Comparison of ENCODE assay signal across 6 cellular contexts in genomic region chr7:99568770-99569169, GRCh38. TPM values are rescaled to one million over a fixed set of nuclear protein-coding genes. Genes with fewer than 3 reads are reported as not detected.
DNase-seq lines count a peak whose midpoint lies in the region; ATAC-seq, FAIRE-seq and TF ChIP-seq lines count a peak whose summit lies in the region.
"Not testable (repeated sequence)": the region's sequence is repeated elsewhere in the genome, so short reads cannot be mapped to it uniquely, and the experiment has no call there.
"Had no signal": no experiment of that assay in that cellular context is flagged by ENCODE, and none has a peak within 500 bp of the region (broad histone marks: within the 10 kb centered on the region; RNA-seq: fewer than 3 reads in every experiment).

No MANE protein-coding gene starts in this region.

- not testable (repeated sequence) for H3K9me1 ChIP-seq in K562 (ENCODE audit: control insufficient read depth, insufficient read depth, low read length)

- POLR2A ChIA-PET in HEK293 (lab: Yijun Ruan, JAX) (interaction anchor here (1.0 kb wide), 1 partner anchor 48 kb away, joined by 3 read pairs; the partner anchor contains the start of gene ZSCAN25), K562 (lab: Yijun Ruan, JAX) (interaction anchor here (0.7 to 1.5 kb wide), 3 partner anchors 9 to 100 kb away, joined by 3 to 6 read pairs (median 3); partner anchors contain the start of gene ZNF655)
- POLR2A ChIA-PET in WTC11 (lab: Charles Lee); HepG2 (lab: Yijun Ruan, JAX): not testable (repeated sequence)

- H3K4me1 ChIP-seq in HEK293 (ENCODE audit: control insufficient read depth, insufficient read depth, low read length); K562 (replicated peaks in 1 of 2; ENCODE audit: control insufficient read depth in 2 of 2, insufficient read depth in 2 of 2, low read length in 2 of 2); HepG2 (ENCODE audit: insufficient read depth, low read length): not testable (repeated sequence)

- CTCF ChIA-PET in HEK293 (lab: Yijun Ruan, JAX); WTC11 (lab: Charles Lee); K562 (lab: Yijun Ruan, JAX; ENCODE audit: low intra/inter-chr PET ratio); HepG2 (lab: Yijun Ruan, JAX; ENCODE audit: low intra/inter-chr PET ratio, low total read pairs): not testable (repeated sequence)

- not testable (repeated sequence) for H3K9me3 Mint-ChIP-seq in WTC11

- H3K36me3 Mint-ChIP-seq in WTC11: peaks cover 60% of the 10 kb centered on the region

- not testable (repeated sequence) for H3K9ac ChIP-seq in K562 (ENCODE audit: insufficient read depth in 1 of 2, low read depth in 2 of 2, low read length in 2 of 2); HepG2 (ENCODE audit: insufficient read depth, low read depth, low read length)

- H3K9me3 ChIP-seq in HEK293 (ENCODE audit: control insufficient read depth, insufficient read depth, low read depth, low read length); K562 (replicated peaks; ENCODE audit: control insufficient read depth, insufficient read depth, low read depth, low read length); HepG2 (ENCODE audit: low read length): not testable (repeated sequence)

- not testable (repeated sequence) for H3K4me3 ChIP-seq in HEK293 (ENCODE audit: low read depth, low read length); K562; HepG2 (replicated peaks in 1 of 3; ENCODE audit: insufficient read depth in 1 of 3, low read depth in 2 of 3, low read length in 3 of 3)

- not testable (repeated sequence) for H3K27ac ChIP-seq in HEK293 (ENCODE audit: extremely low read depth, low read depth, low read length); K562 (ENCODE audit: extremely low read depth, low read depth, low read length); HepG2 (ENCODE audit: extremely low read length, insufficient read depth, low read length)

- H3K36me3 ChIP-seq in HEK293 (ENCODE audit: control insufficient read depth in 2 of 2, insufficient read depth in 1 of 2, low read length in 2 of 2): peaks cover 49 to 86% of the 10 kb centered on the region in 2 experiments
- H3K36me3 ChIP-seq in K562 (ENCODE audit: control insufficient read depth, insufficient read depth, low read length): peaks cover 83% of the 10 kb centered on the region
- H3K36me3 ChIP-seq in HepG2 (replicated peaks in 1 of 2; ENCODE audit: control insufficient read depth in 1 of 2, insufficient read depth in 2 of 2, low read length in 2 of 2): peaks cover 15 to 73% of the 10 kb centered on the region in 2 experiments

- not testable (repeated sequence) for H3K4me2 ChIP-seq in K562 (ENCODE audit: insufficient read depth, low read length); HepG2 (ENCODE audit: low read depth, low read length)

- H3K27me3 Mint-ChIP-seq in WTC11 (ENCODE audit: low read depth): not testable (repeated sequence)

- TF ChIP-seq CTCF in HEK293 (tag by site-specific recombination; IDR thresholded peaks at IDR 0.05); WTC11 (IDR thresholded peaks at IDR 0.05); K562 (IDR thresholded peaks at IDR 0.05 in 2 of 3, conservative IDR thresholded peaks at IDR 0.05 in 1 of 3; ENCODE audit: insufficient read depth in 2 of 3, low read depth in 1 of 3, low read length in 3 of 3); HepG2 (CRISPR knock-in tag; IDR thresholded peaks at IDR 0.05): not testable (repeated sequence)

- TF ChIP-seq EP300 in K562 (IDR thresholded peaks at IDR 0.05; ENCODE audit: low read length); HepG2 (IDR thresholded peaks at IDR 0.05; ENCODE audit: low read depth in 2 of 2, low read length in 2 of 2); HepG2 (CRISPR knock-in tag; IDR thresholded peaks at IDR 0.05; ENCODE audit: borderline replicate concordance): not testable (repeated sequence)

- not testable (repeated sequence) for H3K27me3 ChIP-seq in K562 (ENCODE audit: control insufficient read depth in 2 of 2, insufficient read depth in 2 of 2, low read length in 2 of 2); HepG2 (ENCODE audit: control insufficient read depth in 1 of 2, insufficient read depth in 2 of 2, low read length in 2 of 2)

- FAIRE-seq in K562 (lab: Jason Lieb, UNC); HepG2 (lab: Jason Lieb, UNC): not testable (repeated sequence)

- not testable (repeated sequence) for H3K4me3 Mint-ChIP-seq in WTC11

- H4K20me1 ChIP-seq in K562 (replicated peaks; ENCODE audit: control insufficient read depth, insufficient read depth, low read length); HepG2 (ENCODE audit: insufficient read depth, low read length): not testable (repeated sequence)

- ATAC-seq in WTC11, K562, HepG2: not testable (repeated sequence)

- not testable (repeated sequence) for H2AFZ ChIP-seq in K562 (ENCODE audit: low read depth, low read length); HepG2 (ENCODE audit: low read length)

- not testable (repeated sequence) for TF ChIP-seq POLR2A in K562 (conservative IDR thresholded peaks at IDR 0.05); HepG2 (IDR thresholded peaks at IDR 0.05; ENCODE audit: insufficient read depth in 1 of 2, low read depth in 2 of 2, low read length in 2 of 2)

- DNase-seq in WTC11 (ENCODE audit: low spot score); K562 (ENCODE audit: extremely low read depth in 1 of 4, low spot score in 3 of 4); HepG2 (ENCODE audit: low spot score): not testable (repeated sequence)

- not testable (repeated sequence) for TF ChIP-seq RAD21 in K562 (CRISPR knock-in tag; conservative IDR thresholded peaks at IDR 0.05 in 1 of 2, IDR thresholded peaks at IDR 0.05 in 1 of 2); HepG2 (CRISPR knock-in tag; IDR thresholded peaks at IDR 0.05)

- 94% methylated on average over 7 of the region's 7 CpGs for WGBS in K562 (ENCODE audit: insufficient coverage, low coverage, missing lambda C conversion rate)
- 99% methylated on average over 4 of the region's 7 CpGs for WGBS in HepG2 (ENCODE audit: low lambda C conversion rate)

- in situ Hi-C loops in K562 (cut with MboI); HepG2 (cut with HindIII; ENCODE audit: extremely low pct_ligation_motif_present, low pct_unique_long_range_greater_than_20kb): not testable (repeated sequence)

- intact Hi-C loops in K562 (cut with micrococcal nuclease); HepG2 (cut with micrococcal nuclease; ENCODE audit: unreplicated experiment): not testable (repeated sequence)

- H3K4me1 Mint-ChIP-seq in WTC11: not testable (repeated sequence)

- H3K79me2 ChIP-seq in K562 (ENCODE audit: control insufficient read depth, insufficient read depth, low read length): peaks cover 20% of the 10 kb centered on the region; the same call in 2 of the 3 replicates
- not testable (repeated sequence) for H3K79me2 ChIP-seq in HepG2 (ENCODE audit: insufficient read depth, low read length)

- BruUV-seq in K562 (replicated peaks; lab: Mats Ljungman, UMichigan); HepG2 (replicated peaks; lab: Mats Ljungman, UMichigan): not testable (repeated sequence)

- not testable (repeated sequence) for H3K27ac Mint-ChIP-seq in WTC11

RNA-seq across cellular contexts. Expression of gene ZNF655, which starts 10.3 kb away (rescaled TPM):
- 37.1 to 40.4 TPM (median 38.2 TPM) in 3 replicates for total RNA-seq in WTC11 (2021)
- 232 and 346 TPM in 2 replicates for total RNA-seq in K562 (2011; cell fraction: chromatin; rRNA removed; ENCODE audit: low replicate concordance)
- 147 and 170 TPM in 2 replicates for total RNA-seq in K562 (2011; cell fraction: nucleolus; rRNA removed)
- total RNA-seq in K562 (2011; cell fraction: nucleoplasm; rRNA removed): 249 and 393 TPM in 2 replicates
- total RNA-seq in K562 (2014; rRNA removed): 85.6 and 123 TPM in 2 replicates
- total RNA-seq in K562 (2014; rRNA removed; fragmentation: Illumina TruSeq; extraction: Trizol): 94.7 and 105 TPM in 2 replicates
- total RNA-seq in K562 (2015; rRNA removed; fragmentation: Illumina TruSeq; extraction: Trizol): 94.4 and 95.2 TPM in 2 replicates
- total RNA-seq in K562 (2021): 68.1 and 78.1 TPM in 2 replicates
- 81.3 and 112 TPM in 2 replicates for polyA plus RNA-seq in K562 (2011; rRNA removed)
- 55.1 and 81.1 TPM in 2 replicates for polyA plus RNA-seq in K562 (2011; cell fraction: cytosol; rRNA removed)
- polyA plus RNA-seq in K562 (2011; cell fraction: nucleus; rRNA removed): 163 and 255 TPM in 2 replicates
- 60.6 and 75.6 TPM in 2 replicates for polyA plus RNA-seq in K562 (2012)
- polyA plus RNA-seq in K562 (2014; fragmentation: Illumina TruSeq; extraction: Trizol): 101 and 103 TPM in 2 replicates
- polyA plus RNA-seq in K562 (2014; fragmentation: Nextera tagmentation; extraction: Ambion mirVana): 10 to 100 TPM; 25.7 to 34.1 TPM
- polyA plus RNA-seq in K562 (2014; rRNA removed): 130 and 137 TPM in 2 replicates
- polyA minus RNA-seq in K562 (2011; rRNA and poly(A)+ RNA removed): 89.6 and 93.8 TPM in 2 replicates
- 31.9 and 33.0 TPM in 2 replicates for polyA minus RNA-seq in K562 (2011; cell fraction: cytosol; rRNA and poly(A)+ RNA removed)
- 105 and 112 TPM in 2 replicates for polyA minus RNA-seq in K562 (2011; cell fraction: nucleus; rRNA and poly(A)+ RNA removed)
- total RNA-seq in HepG2 (2016; rRNA removed; fragmentation: Illumina TruSeq; extraction: Trizol): 53.4 and 54.8 TPM in 2 replicates
- total RNA-seq in HepG2 (2016; cell fraction: cytosol; rRNA removed; fragmentation: Illumina TruSeq; extraction: Trizol; ENCODE audit: low read depth): 16.2 and 27.8 TPM in 2 replicates
- total RNA-seq in HepG2 (2016; cell fraction: insoluble cytoplasmic fraction; rRNA removed; fragmentation: Illumina TruSeq; extraction: Trizol): 55.5 and 56.9 TPM in 2 replicates
- 43.6 and 47.0 TPM in 2 replicates for total RNA-seq in HepG2 (2016; cell fraction: membrane; rRNA removed; fragmentation: Illumina TruSeq; extraction: Trizol)
- total RNA-seq in HepG2 (2016; cell fraction: nucleus; rRNA removed; fragmentation: Illumina TruSeq; extraction: Trizol): 62.9 and 68.9 TPM in 2 replicates
- polyA plus RNA-seq in HepG2 (2011; rRNA removed): 75.6 and 83.2 TPM in 2 replicates
- 46.0 and 47.5 TPM in 2 replicates for polyA plus RNA-seq in HepG2 (2011; cell fraction: cytosol; rRNA removed)
- 141 and 161 TPM in 2 replicates for polyA plus RNA-seq in HepG2 (2011; cell fraction: nucleus; rRNA removed)
- 32.8 and 35.8 TPM in 2 replicates for polyA plus RNA-seq in HepG2 (2012)
- polyA plus RNA-seq in HepG2 (2016; cell fraction: cytosol; fragmentation: Illumina TruSeq; extraction: Trizol; ENCODE audit: low read depth): 22.2 and 35.6 TPM in 2 replicates
- 41.3 and 42.7 TPM in 2 replicates for polyA plus RNA-seq in HepG2 (2016; cell fraction: insoluble cytoplasmic fraction; fragmentation: Illumina TruSeq; extraction: Trizol; ENCODE audit: low read depth)
- polyA plus RNA-seq in HepG2 (2016; cell fraction: membrane; fragmentation: Illumina TruSeq; extraction: Trizol; ENCODE audit: low read depth): 30.7 and 38.8 TPM in 2 replicates
- 77.8 and 80.4 TPM in 2 replicates for polyA plus RNA-seq in HepG2 (2016; cell fraction: nucleus; fragmentation: Illumina TruSeq; extraction: Trizol; ENCODE audit: insufficient read depth, low read depth)
- polyA minus RNA-seq in HepG2 (2011; rRNA and poly(A)+ RNA removed; ENCODE audit: low replicate concordance): 46.6 and 83.6 TPM in 2 replicates
- polyA minus RNA-seq in HepG2 (2011; cell fraction: cytosol; rRNA and poly(A)+ RNA removed): 24.0 and 25.8 TPM in 2 replicates
- polyA minus RNA-seq in HepG2 (2011; cell fraction: nucleus; rRNA and poly(A)+ RNA removed): 176 and 200 TPM in 2 replicates
- total RNA-seq: Calu3 had no signal

RNA-seq across cellular contexts. Expression of gene FAM200A, which starts 16.9 kb away (rescaled TPM):
- total RNA-seq in WTC11 (2021): 5.9 to 7.2 TPM (median 6.6 TPM) in 3 replicates
- total RNA-seq in K562 (2011; cell fraction: chromatin; rRNA removed; ENCODE audit: low replicate concordance): 6.9 and 16.6 TPM in 2 replicates
- 7.0 and 9.2 TPM in 2 replicates for total RNA-seq in K562 (2011; cell fraction: nucleolus; rRNA removed)
- total RNA-seq in K562 (2011; cell fraction: nucleoplasm; rRNA removed): 5.3 and 6.7 TPM in 2 replicates
- 6.3 and 6.4 TPM in 2 replicates for total RNA-seq in K562 (2014; rRNA removed)
- total RNA-seq in K562 (2014; rRNA removed; fragmentation: Illumina TruSeq; extraction: Trizol): 8.3 and 10.2 TPM in 2 replicates
- 9.4 and 10.0 TPM in 2 replicates for total RNA-seq in K562 (2015; rRNA removed; fragmentation: Illumina TruSeq; extraction: Trizol)
- total RNA-seq in K562 (2021): 6.3 and 7.0 TPM in 2 replicates
- polyA plus RNA-seq in K562 (2011; rRNA removed): 6.8 and 11.2 TPM in 2 replicates
- polyA plus RNA-seq in K562 (2011; cell fraction: cytosol; rRNA removed): 3.9 and 4.3 TPM in 2 replicates
- polyA plus RNA-seq in K562 (2011; cell fraction: nucleus; rRNA removed): 2.0 and 2.3 TPM in 2 replicates
- 5.5 and 5.8 TPM in 2 replicates for polyA plus RNA-seq in K562 (2012)
- 10.3 and 11.3 TPM in 2 replicates for polyA plus RNA-seq in K562 (2014; fragmentation: Illumina TruSeq; extraction: Trizol)
- 1 to 10 TPM; 3.3 to 4.3 TPM for polyA plus RNA-seq in K562 (2014; fragmentation: Nextera tagmentation; extraction: Ambion mirVana)
- 7.9 and 9.0 TPM in 2 replicates for polyA plus RNA-seq in K562 (2014; rRNA removed)
- 7.5 and 8.0 TPM in 2 replicates for polyA minus RNA-seq in K562 (2011; rRNA and poly(A)+ RNA removed)
- polyA minus RNA-seq in K562 (2011; cell fraction: cytosol; rRNA and poly(A)+ RNA removed): 3.4 and 4.9 TPM in 2 replicates
- polyA minus RNA-seq in K562 (2011; cell fraction: nucleus; rRNA and poly(A)+ RNA removed): 5.3 and 6.8 TPM in 2 replicates
- 6.3 and 10.4 TPM in 2 replicates for total RNA-seq in HepG2 (2016; rRNA removed; fragmentation: Illumina TruSeq; extraction: Trizol)
- 1.0 and 1.3 TPM in 2 replicates for total RNA-seq in HepG2 (2016; cell fraction: cytosol; rRNA removed; fragmentation: Illumina TruSeq; extraction: Trizol; ENCODE audit: low read depth)
- total RNA-seq in HepG2 (2016; cell fraction: insoluble cytoplasmic fraction; rRNA removed; fragmentation: Illumina TruSeq; extraction: Trizol): 6.0 and 8.6 TPM in 2 replicates
- 3.2 and 3.9 TPM in 2 replicates for total RNA-seq in HepG2 (2016; cell fraction: membrane; rRNA removed; fragmentation: Illumina TruSeq; extraction: Trizol)
- total RNA-seq in HepG2 (2016; cell fraction: nucleus; rRNA removed; fragmentation: Illumina TruSeq; extraction: Trizol): 3.5 and 4.0 TPM in 2 replicates
- 4.7 and 5.4 TPM in 2 replicates for polyA plus RNA-seq in HepG2 (2011; rRNA removed)
- 3.4 and 4.4 TPM in 2 replicates for polyA plus RNA-seq in HepG2 (2011; cell fraction: cytosol; rRNA removed)
- polyA plus RNA-seq in HepG2 (2011; cell fraction: nucleus; rRNA removed): 0.87 and 1.9 TPM in 2 replicates
- polyA plus RNA-seq in HepG2 (2012): 4.5 and 5.0 TPM in 2 replicates
- 0.53 and 0.85 TPM in 2 replicates for polyA plus RNA-seq in HepG2 (2016; cell fraction: cytosol; fragmentation: Illumina TruSeq; extraction: Trizol; ENCODE audit: low read depth)
- polyA plus RNA-seq in HepG2 (2016; cell fraction: insoluble cytoplasmic fraction; fragmentation: Illumina TruSeq; extraction: Trizol; ENCODE audit: low read depth): 8.3 and 10.1 TPM in 2 replicates
- 1.4 and 1.9 TPM in 2 replicates for polyA plus RNA-seq in HepG2 (2016; cell fraction: membrane; fragmentation: Illumina TruSeq; extraction: Trizol; ENCODE audit: low read depth)
- 5.9 and 6.7 TPM in 2 replicates for polyA plus RNA-seq in HepG2 (2016; cell fraction: nucleus; fragmentation: Illumina TruSeq; extraction: Trizol; ENCODE audit: insufficient read depth, low read depth)
- polyA minus RNA-seq in HepG2 (2011; rRNA and poly(A)+ RNA removed; ENCODE audit: low replicate concordance): 1.1 and 3.9 TPM in 2 replicates
- 2.8 and 3.8 TPM in 2 replicates for polyA minus RNA-seq in HepG2 (2011; cell fraction: cytosol; rRNA and poly(A)+ RNA removed)
- polyA minus RNA-seq in HepG2 (2011; cell fraction: nucleus; rRNA and poly(A)+ RNA removed): 6.2 and 7.5 TPM in 2 replicates

RNA-seq across cellular contexts. Expression of gene TMEM225B, which starts 29.3 kb away (rescaled TPM):
- total RNA-seq in WTC11 (2021) (0.78 to 0.81 TPM (median 0.78 TPM) in 3 replicates), K562 (2014; rRNA removed) (0.61 and 0.73 TPM in 2 replicates), K562 (2014; rRNA removed; fragmentation: Illumina TruSeq; extraction: Trizol) (0.18 and 0.70 TPM in 2 replicates), K562 (2015; rRNA removed; fragmentation: Illumina TruSeq; extraction: Trizol) (0.51 and 0.79 TPM in 2 replicates), K562 (2021) (0.60 and 1.3 TPM in 2 replicates), HepG2 (2016; rRNA removed; fragmentation: Illumina TruSeq; extraction: Trizol) (0.60 and 0.95 TPM in 2 replicates)
- total RNA-seq in K562 (2011; cell fraction: chromatin; rRNA removed; ENCODE audit: low replicate concordance): 0.42 and 0.51 TPM in 2 replicates
- total RNA-seq in K562 (2011; cell fraction: nucleolus; rRNA removed): 4.0 and 4.3 TPM in 2 replicates
- 1.6 and 1.8 TPM in 2 replicates for total RNA-seq in K562 (2011; cell fraction: nucleoplasm; rRNA removed)
- polyA plus RNA-seq in K562 (2011; rRNA removed) (0.56 and 0.93 TPM in 2 replicates), K562 (2014; fragmentation: Illumina TruSeq; extraction: Trizol) (0.32 and 0.68 TPM in 2 replicates), K562 (2014; fragmentation: Nextera tagmentation; extraction: Ambion mirVana) (under 1 TPM; 0.08 to 0.25 TPM), K562 (2014; rRNA removed) (0.62 and 0.94 TPM in 2 replicates), HepG2 (2011; rRNA removed) (0.78 and 1.6 TPM in 2 replicates)
- polyA plus RNA-seq in K562 (2011; cell fraction: cytosol; rRNA removed): 0.30 and 1.1 TPM in 2 replicates
- polyA plus RNA-seq in K562 (2011; cell fraction: nucleus; rRNA removed): 2.6 and 4.8 TPM in 2 replicates
- 0.64 and 0.65 TPM in 2 replicates for polyA plus RNA-seq in K562 (2012)
- polyA minus RNA-seq in K562 (2011; rRNA and poly(A)+ RNA removed): 0.36 and 0.74 TPM in 2 replicates
- polyA minus RNA-seq in K562 (2011; cell fraction: cytosol; rRNA and poly(A)+ RNA removed): not detected in 2 replicates
- 2.2 TPM in 2 replicates for polyA minus RNA-seq in K562 (2011; cell fraction: nucleus; rRNA and poly(A)+ RNA removed)
- total RNA-seq in HepG2 (2016; cell fraction: cytosol; rRNA removed; fragmentation: Illumina TruSeq; extraction: Trizol; ENCODE audit: low read depth): 2.2 and 2.6 TPM in 2 replicates
- total RNA-seq in HepG2 (2016; cell fraction: insoluble cytoplasmic fraction; rRNA removed; fragmentation: Illumina TruSeq; extraction: Trizol): 0.42 and 0.65 TPM in 2 replicates
- total RNA-seq in HepG2 (2016; cell fraction: membrane; rRNA removed; fragmentation: Illumina TruSeq; extraction: Trizol): 1.3 and 1.4 TPM in 2 replicates
- total RNA-seq in HepG2 (2016; cell fraction: nucleus; rRNA removed; fragmentation: Illumina TruSeq; extraction: Trizol): 1.3 and 1.4 TPM in 2 replicates
- 0.83 and 1.5 TPM in 2 replicates for polyA plus RNA-seq in HepG2 (2011; cell fraction: cytosol; rRNA removed)
- 3.0 and 3.2 TPM in 2 replicates for polyA plus RNA-seq in HepG2 (2011; cell fraction: nucleus; rRNA removed)
- 1.9 and 2.5 TPM in 2 replicates for polyA plus RNA-seq in HepG2 (2012)
- 1.4 and 2.2 TPM in 2 replicates for polyA plus RNA-seq in HepG2 (2016; cell fraction: cytosol; fragmentation: Illumina TruSeq; extraction: Trizol; ENCODE audit: low read depth)
- polyA plus RNA-seq in HepG2 (2016; cell fraction: insoluble cytoplasmic fraction; fragmentation: Illumina TruSeq; extraction: Trizol; ENCODE audit: low read depth): 0.38 and 0.45 TPM in 2 replicates
- polyA plus RNA-seq in HepG2 (2016; cell fraction: membrane; fragmentation: Illumina TruSeq; extraction: Trizol; ENCODE audit: low read depth): 1.4 and 1.9 TPM in 2 replicates
- 1.1 and 2.7 TPM in 2 replicates for polyA plus RNA-seq in HepG2 (2016; cell fraction: nucleus; fragmentation: Illumina TruSeq; extraction: Trizol; ENCODE audit: insufficient read depth, low read depth)
- polyA minus RNA-seq in HepG2 (2011; rRNA and poly(A)+ RNA removed; ENCODE audit: low replicate concordance): 0.12 and 0.19 TPM in 2 replicates
- 1.1 TPM in 1 of 2 replicates, not detected in the other for polyA minus RNA-seq in HepG2 (2011; cell fraction: cytosol; rRNA and poly(A)+ RNA removed)
- polyA minus RNA-seq in HepG2 (2011; cell fraction: nucleus; rRNA and poly(A)+ RNA removed): 0.90 and 1.2 TPM in 2 replicates
- total RNA-seq: A172, Calu3 had no signal

RNA-seq across cellular contexts. Expression of gene ZSCAN25, which starts 48.0 kb away (rescaled TPM):
- total RNA-seq in WTC11 (2021) (16.3 to 20.1 TPM (median 19.9 TPM) in 3 replicates), K562 (2014; rRNA removed) (13.7 and 16.9 TPM in 2 replicates), K562 (2014; rRNA removed; fragmentation: Illumina TruSeq; extraction: Trizol) (11.0 and 12.8 TPM in 2 replicates), K562 (2015; rRNA removed; fragmentation: Illumina TruSeq; extraction: Trizol) (14.4 and 15.9 TPM in 2 replicates), K562 (2021) (15.7 and 18.4 TPM in 2 replicates), HepG2 (2016; rRNA removed; fragmentation: Illumina TruSeq; extraction: Trizol) (16.3 and 16.8 TPM in 2 replicates)
- total RNA-seq in K562 (2011; cell fraction: chromatin; rRNA removed; ENCODE audit: low replicate concordance): 45.6 and 57.6 TPM in 2 replicates
- 32.4 and 33.2 TPM in 2 replicates for total RNA-seq in K562 (2011; cell fraction: nucleolus; rRNA removed)
- total RNA-seq in K562 (2011; cell fraction: nucleoplasm; rRNA removed): 42.8 and 45.6 TPM in 2 replicates
- polyA plus RNA-seq in K562 (2011; rRNA removed) (10.5 and 14.2 TPM in 2 replicates), K562 (2014; fragmentation: Illumina TruSeq; extraction: Trizol) (11.7 and 12.0 TPM in 2 replicates), K562 (2014; fragmentation: Nextera tagmentation; extraction: Ambion mirVana) (1 to 10 TPM in 1 of 2 experiments, under 1 TPM in 1; 0.94 to 1.1 TPM), K562 (2014; rRNA removed) (12.2 and 18.5 TPM in 2 replicates), HepG2 (2011; rRNA removed) (12.1 and 12.3 TPM in 2 replicates)
- polyA plus RNA-seq in K562 (2011; cell fraction: cytosol; rRNA removed): 8.9 and 10.6 TPM in 2 replicates
- 16.5 and 25.1 TPM in 2 replicates for polyA plus RNA-seq in K562 (2011; cell fraction: nucleus; rRNA removed)
- 10.0 and 11.0 TPM in 2 replicates for polyA plus RNA-seq in K562 (2012)
- polyA minus RNA-seq in K562 (2011; rRNA and poly(A)+ RNA removed): 19.5 and 22.0 TPM in 2 replicates
- polyA minus RNA-seq in K562 (2011; cell fraction: cytosol; rRNA and poly(A)+ RNA removed): 6.7 and 10.3 TPM in 2 replicates
- 14.4 and 16.6 TPM in 2 replicates for polyA minus RNA-seq in K562 (2011; cell fraction: nucleus; rRNA and poly(A)+ RNA removed)
- total RNA-seq in HepG2 (2016; cell fraction: cytosol; rRNA removed; fragmentation: Illumina TruSeq; extraction: Trizol; ENCODE audit: low read depth): 5.3 and 8.9 TPM in 2 replicates
- total RNA-seq in HepG2 (2016; cell fraction: insoluble cytoplasmic fraction; rRNA removed; fragmentation: Illumina TruSeq; extraction: Trizol): 16.4 and 17.2 TPM in 2 replicates
- total RNA-seq in HepG2 (2016; cell fraction: membrane; rRNA removed; fragmentation: Illumina TruSeq; extraction: Trizol): 6.3 and 7.2 TPM in 2 replicates
- total RNA-seq in HepG2 (2016; cell fraction: nucleus; rRNA removed; fragmentation: Illumina TruSeq; extraction: Trizol): 17.7 and 18.0 TPM in 2 replicates
- polyA plus RNA-seq in HepG2 (2011; cell fraction: cytosol; rRNA removed): 8.5 and 9.3 TPM in 2 replicates
- polyA plus RNA-seq in HepG2 (2011; cell fraction: nucleus; rRNA removed): 19.5 and 21.4 TPM in 2 replicates
- 6.9 and 7.4 TPM in 2 replicates for polyA plus RNA-seq in HepG2 (2012)
- 0.67 and 0.86 TPM in 2 replicates for polyA plus RNA-seq in HepG2 (2016; cell fraction: cytosol; fragmentation: Illumina TruSeq; extraction: Trizol; ENCODE audit: low read depth)
- polyA plus RNA-seq in HepG2 (2016; cell fraction: insoluble cytoplasmic fraction; fragmentation: Illumina TruSeq; extraction: Trizol; ENCODE audit: low read depth): 10.6 and 12.8 TPM in 2 replicates
- polyA plus RNA-seq in HepG2 (2016; cell fraction: membrane; fragmentation: Illumina TruSeq; extraction: Trizol; ENCODE audit: low read depth): 1.9 and 2.2 TPM in 2 replicates
- polyA plus RNA-seq in HepG2 (2016; cell fraction: nucleus; fragmentation: Illumina TruSeq; extraction: Trizol; ENCODE audit: insufficient read depth, low read depth): 22.2 and 24.0 TPM in 2 replicates
- 23.9 and 24.6 TPM in 2 replicates for polyA minus RNA-seq in HepG2 (2011; rRNA and poly(A)+ RNA removed; ENCODE audit: low replicate concordance)
- polyA minus RNA-seq in HepG2 (2011; cell fraction: cytosol; rRNA and poly(A)+ RNA removed): 7.1 and 8.5 TPM in 2 replicates
- polyA minus RNA-seq in HepG2 (2011; cell fraction: nucleus; rRNA and poly(A)+ RNA removed): 29.0 and 31.5 TPM in 2 replicates
